Comparison of ENCODE assay signal across 7 cellular contexts in the genomic region with DNA sequence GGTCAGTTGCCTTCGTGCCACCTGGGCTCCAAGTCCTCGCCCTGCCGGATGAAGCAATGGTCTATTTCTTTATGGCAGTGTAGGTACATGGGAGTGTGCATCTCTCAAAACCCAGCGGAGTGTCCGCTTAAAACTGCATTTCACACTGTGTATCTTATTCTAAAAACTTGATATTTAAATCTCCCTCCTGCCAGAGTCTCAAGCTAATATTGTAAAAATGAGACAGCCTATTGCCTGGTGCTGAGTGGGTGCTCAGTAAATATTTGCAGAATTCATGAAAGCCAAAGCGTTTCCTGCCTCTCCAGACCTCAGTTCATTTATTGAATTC. TPM values are rescaled to one million over a fixed set of nuclear protein-coding genes. Genes with fewer than 3 reads are reported as not detected.
A peak's percentile ranks its signal among the peaks of the same experiment; 100 is the strongest.
DNase-seq lines count a peak whose midpoint lies in the region; ATAC-seq and TF ChIP-seq lines count a peak whose summit lies in the region.

No MANE protein-coding gene starts in this region.

- TF ChIP-seq CTCF in OCI-LY1 (IDR thresholded peaks at IDR 0.05; ENCODE audit: low read length) (no peak), epithelial cell of proximal tubule (conservative IDR thresholded peaks at IDR 0.05; ENCODE audit: low read depth, low read length) (no peak), progenitor cell of endocrine pancreas (IDR thresholded peaks at IDR 0.05; ENCODE audit: unreplicated experiment) (no peak)

- DNase-seq in epithelial cell of proximal tubule (ENCODE audit: low read depth) (no peak), progenitor cell of endocrine pancreas (ENCODE audit: low spot score, unreplicated experiment) (no peak), SK-N-DZ (ENCODE audit: low spot score) (no peak), NCI-H510A treated with DMSO at 0.1 percent for 48 hours (lab: John Stamatoyannopoulos, UW) (no peak)

- no peaks in the 10 kb centered on the region for H3K36me3 Mint-ChIP-seq in progenitor cell of endocrine pancreas (ENCODE audit: insufficient read depth)

- peak overlapping the region; percentile 73 for H3K4me3 Mint-ChIP-seq in progenitor cell of endocrine pancreas (ENCODE audit: low read depth)

- H3K4me1 Mint-ChIP-seq in progenitor cell of endocrine pancreas (ENCODE audit: low read depth): peaks cover 6% of the 10 kb centered on the region

- H3K4me2 ChIP-seq in OCI-LY1 (ENCODE audit: low read length): peak overlapping the region; percentile 84

- H3K9me3 Mint-ChIP-seq in progenitor cell of endocrine pancreas (ENCODE audit: low read depth): no peaks in the 10 kb centered on the region

- H2AFZ ChIP-seq in OCI-LY1 (ENCODE audit: low read length): peak overlapping the region; percentile 76

- H3K27me3 ChIP-seq in OCI-LY1 (ENCODE audit: insufficient read depth, low read length): no peaks in the 10 kb centered on the region

- peak overlapping the region; percentile 57 for H3K9ac ChIP-seq in OCI-LY1 (ENCODE audit: low read length)

- H3K27ac Mint-ChIP-seq in progenitor cell of endocrine pancreas: no peak overlapping the region

- peaks cover 6% of the 10 kb centered on the region for H3K27me3 Mint-ChIP-seq in progenitor cell of endocrine pancreas

- no peaks in the 10 kb centered on the region for H4K20me1 ChIP-seq in OCI-LY1 (ENCODE audit: insufficient read depth, low read length)

- H3K36me3 ChIP-seq in OCI-LY1 (ENCODE audit: insufficient read depth, low read length): peaks cover 6% of the 10 kb centered on the region; the same call in 1 of the 2 replicates

- peaks cover 28% of the 10 kb centered on the region for H3K79me2 ChIP-seq in OCI-LY1 (ENCODE audit: insufficient read depth, low read length)

- no peak overlapping the region for H3K27ac ChIP-seq in OCI-LY1 (ENCODE audit: low read depth, low read length, poor library complexity, severe bottlenecking)

- peak overlapping the region; percentile 70 for H3K4me3 ChIP-seq in OCI-LY1 (ENCODE audit: low read depth, low read length, poor library complexity, severe bottlenecking)
- H3K4me3 ChIP-seq in epithelial cell of proximal tubule (ENCODE audit: low read depth, low read length): peak overlapping the region; percentile 64

- no peaks in the 10 kb centered on the region for H3F3A ChIP-seq in OCI-LY1 (ENCODE audit: insufficient read depth, low read length)

- H3K4me1 ChIP-seq in OCI-LY1 (ENCODE audit: insufficient read depth, low read length, severe bottlenecking): peaks cover 31% of the 10 kb centered on the region

- ATAC-seq in GM21447 (IDR thresholded peaks at IDR 0.05; ENCODE audit: unreplicated experiment) (peak; percentile 9), HG03442 (IDR thresholded peaks at IDR 0.05; ENCODE audit: unreplicated experiment) (no peak)

- no peaks in the 10 kb centered on the region for H3K9me2 ChIP-seq in OCI-LY1 (ENCODE audit: low read depth, low read length)

- no peaks in the 10 kb centered on the region for H3K9me3 ChIP-seq in OCI-LY1 (ENCODE audit: low read length)

RNA-seq across cellular contexts. Expression of a gene that starts 0.3 kb away (rescaled TPM):
- total RNA-seq in epithelial cell of proximal tubule (15.0 and 21.3 TPM in 2 replicates), progenitor cell of endocrine pancreas (10.8 and 15.4 TPM in 2 replicates)
- polyA plus RNA-seq in SK-N-DZ (2014; cell fraction: cytosol; rRNA removed): 13.1 and 13.7 TPM in 2 replicates
- polyA plus RNA-seq in SK-N-DZ (2014; cell fraction: nucleus; rRNA removed): 15.9 and 26.6 TPM in 2 replicates

RNA-seq across cellular contexts. Expression of a gene that starts 14.5 kb away (rescaled TPM):
- total RNA-seq in epithelial cell of proximal tubule (not detected in 2 replicates), progenitor cell of endocrine pancreas (not detected in 2 replicates)
- polyA plus RNA-seq in SK-N-DZ (2014; cell fraction: cytosol; rRNA removed): not detected in 2 replicates
- polyA plus RNA-seq in SK-N-DZ (2014; cell fraction: nucleus; rRNA removed): not detected in 2 replicates

RNA-seq across cellular contexts. Expression of a gene that starts 53.4 kb away (rescaled TPM):
- total RNA-seq in epithelial cell of proximal tubule (10.1 and 17.9 TPM in 2 replicates), progenitor cell of endocrine pancreas (41.6 and 44.9 TPM in 2 replicates)
- polyA plus RNA-seq in SK-N-DZ (2014; cell fraction: cytosol; rRNA removed): 47.9 and 55.2 TPM in 2 replicates
- polyA plus RNA-seq in SK-N-DZ (2014; cell fraction: nucleus; rRNA removed): 21.6 and 26.8 TPM in 2 replicates
